14 cellular contexts compared by ENCODE assay signal in the genomic region with DNA sequence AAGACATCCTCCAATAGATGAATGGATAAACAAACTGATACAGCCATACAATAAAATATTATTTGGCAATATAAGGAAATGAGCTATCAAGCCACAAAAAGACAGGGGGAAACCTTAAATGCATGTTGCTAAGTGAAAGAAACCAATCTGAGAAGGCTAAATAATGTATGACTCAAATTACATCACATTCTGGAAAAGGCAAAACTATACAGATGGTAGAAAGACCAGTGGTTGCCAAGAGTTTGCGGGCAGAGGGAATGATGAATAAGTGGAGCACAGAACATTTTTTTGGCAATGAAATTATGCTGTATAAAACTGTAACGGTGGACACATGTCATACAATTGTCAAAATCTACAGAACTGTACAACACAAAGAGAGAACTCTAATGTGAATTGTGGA.
A peak's percentile ranks its signal among the peaks of the same experiment; 100 is the strongest.
DNase-seq lines count a peak whose midpoint lies in the region; ATAC-seq and TF ChIP-seq lines count a peak whose summit lies in the region.
"Had no signal": no experiment of that assay in that cellular context is flagged by ENCODE, and none has a peak within 500 bp of the region (broad histone marks: within the 10 kb centered on the region; RNA-seq: fewer than 3 reads in every experiment).

No MANE protein-coding gene starts in this region.

- TF ChIP-seq POLR2A in suprapubic skin (IDR thresholded peaks at IDR 0.05) = no peak

- H3K4me3 ChIP-seq in skeletal muscle cell (ENCODE audit: low read depth, low read length) (no peak overlapping the region), suprapubic skin (no peak overlapping the region)
- H3K4me3 ChIP-seq: lower lobe of right lung had no signal

- peaks cover 3% of the 10 kb centered on the region for H3K9me3 ChIP-seq in suprapubic skin
- H3K9me3 ChIP-seq: lower lobe of right lung had no signal

- no peak for TF ChIP-seq CTCF in suprapubic skin (IDR thresholded peaks at IDR 0.05)

- ATAC-seq in GM18517 (IDR thresholded peaks at IDR 0.05; ENCODE audit: unreplicated experiment) = no peak
- ATAC-seq: lower lobe of right lung had no signal

- H3K4me1 ChIP-seq in suprapubic skin = no peaks in the 10 kb centered on the region
- H3K4me1 ChIP-seq: lower lobe of right lung had no signal

- no peak overlapping the region for H3K27ac ChIP-seq in suprapubic skin
- H3K27ac ChIP-seq: lower lobe of right lung had no signal

- DNase-seq in G401 (ENCODE audit: low spot score) (peak; percentile 96), NCI-H446 treated with DMSO at 0.1 percent for 48 hours (lab: John Stamatoyannopoulos, UW) (peak; percentile 94), dedifferentiated amniotic fluid mesenchymal stem cell (ENCODE audit: extremely low spot score) (peak; percentile 50), skeletal muscle cell (ENCODE audit: low read depth) (peak; percentile 51), suprapubic skin (ENCODE audit: low spot score in 2 of 2) (no peak), cortex of kidney (lab: John Stamatoyannopoulos, UW) (no peak)
- no peak for DNase-seq in activated CD4-positive, alpha-beta T cell treated with anti-CD3 and anti-CD28 coated beads, Interleukin-2, amount 50 U/mL, for 4 hours
- DNase-seq: activated naive CD4-positive, alpha-beta T cell treated with anti-CD3 and anti-CD28 coated beads for 36 hours; lower lobe of right lung; NCI-H1105 treated with DMSO at 0.1 percent for 48 hours; NCI-H774; SIG-M5; small intestine had no signal

- 48% methylated on average over 2 of the region's 2 CpGs for WGBS in suprapubic skin

- no peaks in the 10 kb centered on the region for H3K36me3 ChIP-seq in suprapubic skin
- H3K36me3 ChIP-seq: lower lobe of right lung had no signal

- no peaks in the 10 kb centered on the region for H3K27me3 ChIP-seq in suprapubic skin

- in situ Hi-C loops in G401 (cut with HindIII; ENCODE audit: low sequenced_read_pairs) = no loop called here

- no peak for TF ChIP-seq EP300 in suprapubic skin (IDR thresholded peaks at IDR 0.05)

Comparison
In these comparisons a context has a peak if more than half of its experiments do, and no peak if none do; other contexts are left out.
1. DNase-seq: peak in G401 (single experiment), NCI-H446 treated with DMSO at 0.1 percent for 48 hours (single experiment), dedifferentiated amniotic fluid mesenchymal stem cell (single experiment) and skeletal muscle cell (single experiment); none in suprapubic skin (0 of 2), cortex of kidney (single experiment) and activated CD4-positive, alpha-beta T cell treated with anti-CD3 and anti-CD28 coated beads, Interleukin-2, amount 50 U/mL, for 4 hours (0 of 2).